ENCODE assay signal across 8 cellular contexts in the genomic region with DNA sequence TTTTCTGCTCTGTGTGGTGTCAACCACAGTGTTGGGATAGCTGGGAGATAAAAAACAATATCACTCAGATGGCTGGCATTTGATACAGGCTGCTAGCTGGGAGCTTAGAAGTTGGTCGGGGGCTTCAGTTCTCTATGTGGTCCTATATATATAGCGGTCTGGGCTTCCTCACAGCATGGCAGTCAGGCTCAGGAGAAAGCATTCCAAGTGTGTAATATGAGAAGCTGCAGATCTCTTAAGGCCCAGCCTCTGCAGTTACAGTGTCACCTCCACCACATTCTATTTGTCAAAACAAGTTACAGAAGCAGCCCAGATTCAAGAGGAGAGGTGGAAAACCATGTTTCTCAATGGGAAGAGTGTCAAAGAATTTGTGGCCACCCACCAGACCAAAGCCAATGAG.
"Had no signal": no experiment of that assay in that cellular context is flagged by ENCODE, and none has a peak within 500 bp of the region (broad histone marks: within the 10 kb centered on the region; RNA-seq: fewer than 3 reads in every experiment).

No MANE protein-coding gene starts in this region.

- H3K4me3 ChIP-seq: HAP-1, K562 had no signal

- DNase-seq: GOT3, H7, HFFc6, IMR-90, KG1 had no signal

- H3K36me3 ChIP-seq: HAP-1 had no signal

- H3K9me3 ChIP-seq: HAP-1 had no signal

- ATAC-seq: HCT116, K562 had no signal

- H3K4me1 ChIP-seq: HAP-1 had no signal
